In the genomic region with DNA sequence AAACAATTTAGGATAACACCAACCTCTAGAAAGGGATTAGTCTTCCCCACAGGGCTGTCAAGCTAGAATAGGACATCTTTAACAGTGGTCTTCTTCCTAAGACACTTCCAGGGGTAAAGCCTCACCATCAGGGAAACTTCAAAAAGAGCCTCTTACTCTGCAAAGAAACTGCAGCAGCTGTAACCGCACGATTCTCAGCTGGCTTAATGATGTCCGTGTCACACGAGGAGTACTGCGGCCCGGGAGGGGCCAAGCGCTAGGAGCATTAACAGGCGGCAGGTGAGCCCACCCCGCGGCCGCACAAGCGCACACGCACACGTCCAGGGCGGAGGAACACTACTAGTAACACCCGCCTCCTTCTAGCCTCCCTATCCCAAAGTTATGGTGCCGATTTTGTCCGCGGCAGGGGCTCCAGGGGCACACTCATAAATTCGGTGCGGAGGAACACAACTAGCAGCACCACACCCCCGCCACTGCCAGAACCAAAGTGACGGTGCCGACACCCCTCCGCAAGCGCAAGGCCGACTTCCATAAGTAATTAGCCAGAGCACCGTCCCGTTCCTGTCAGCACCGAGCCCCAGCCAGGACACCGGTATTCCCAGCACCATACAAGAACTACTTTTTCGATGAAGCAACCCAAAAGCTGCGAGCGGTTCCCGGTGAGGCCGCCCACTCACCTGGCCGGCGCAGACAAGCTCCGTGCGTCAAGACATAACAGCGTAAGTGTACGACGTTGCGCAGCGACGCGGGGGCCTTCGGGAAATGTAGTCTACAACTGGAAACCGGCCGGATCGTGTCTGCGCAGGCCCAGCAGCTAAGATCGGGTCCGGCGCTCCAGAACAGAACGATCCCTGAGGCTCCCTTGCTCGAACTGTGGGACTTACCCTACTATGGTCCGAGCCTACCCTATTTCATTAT, we compare ENCODE assay signal across 8 cellular contexts. TPM values are rescaled to one million over a fixed set of nuclear protein-coding genes. Genes with fewer than 3 reads are reported as not detected.
A peak's percentile ranks its signal among the peaks of the same experiment; 100 is the strongest.
DNase-seq lines count a peak whose midpoint lies in the region; ATAC-seq and TF ChIP-seq lines count a peak whose summit lies in the region.

A gene (plus strand): TSS at position 813 of the 918 bp plus-strand sequence. CDS start 3,572 bp downstream, outside the sequence.
A gene (minus strand): TSS at position 729 of the 918 bp plus-strand sequence. CDS start 8,116 bp downstream, outside the sequence.

- ATAC-seq in GM19025 (IDR thresholded peaks at IDR 0.05; ENCODE audit: low read depth, unreplicated experiment) (peak; percentile 99), HG03354 (IDR thresholded peaks at IDR 0.05; ENCODE audit: poor library complexity, severe bottlenecking, unreplicated experiment) (peak; percentile 98), left colon (peak; percentile 98)

- DNase-seq in AG09319 (ENCODE audit: extremely low read depth, low read depth) (peak; percentile 79), NCI-H510A (lab: John Stamatoyannopoulos, UW) (peak; percentile 93), cortex of kidney (lab: John Stamatoyannopoulos, UW) (peak; percentile 79), left colon (peak; percentile 96 to 97)
- DNase-seq in activated CD4-positive, alpha-beta T cell treated with anti-CD3 and anti-CD28 coated beads, Interleukin-2, amount 50 U/mL, for 1 hour: peak; percentile 92
- DNase-seq in stimulated activated CD4-positive, alpha-beta T cell treated with anti-CD3 and anti-CD28 coated beads, Interleukin-1b, Interleukin-23, amount 100 ng/mL, for 4 hours (ENCODE audit: low read depth in 2 of 2): peak; percentile 86 to 87

- no peak for TF ChIP-seq CTCF in AG09319 (IDR thresholded peaks at IDR 0.05; ENCODE audit: low read depth, low read length)

- intact Hi-C loops in left colon (cut with DNase I, micrococcal nuclease): loop anchor here in 1 of 2 donors (10.0 kb wide), 1 partner anchor 60 kb away; a partner anchor contains a TSS

RNA-seq across cellular contexts. Expression of the first gene that starts in this region (rescaled TPM):
- total RNA-seq in left colon: 1 to 10 TPM in 1 of 2 donors, under 1 TPM in 1; 0.92 to 1.3 TPM

RNA-seq across cellular contexts. Expression of the second gene that starts in this region (rescaled TPM):
- 1 to 10 TPM; 2.6 to 2.8 TPM for total RNA-seq in left colon

Comparison
In these comparisons a context has a peak if more than half of its experiments do, and no peak if none do; other contexts are left out.
1. Peak in every context shown above with its lines: DNase-seq and ATAC-seq.